ENCODE assay signal across 15 cellular contexts in genomic region chr10:69186524-69186923, GRCh38. TPM values are rescaled to one million over a fixed set of nuclear protein-coding genes. Genes with fewer than 3 reads are reported as not detected.
DNase-seq lines count a peak whose midpoint lies in the region; ATAC-seq and TF ChIP-seq lines count a peak whose summit lies in the region.
"Had no signal": no experiment of that assay in that cellular context is flagged by ENCODE, and none has a peak within 500 bp of the region (broad histone marks: within the 10 kb centered on the region; RNA-seq: fewer than 3 reads in every experiment).

No MANE protein-coding gene starts in this region.

- POLR2A ChIA-PET in activated CD4-positive, alpha-beta T cell treated with anti-CD3 and anti-CD28 coated beads for 36 hours (lab: Charles Lee): no interaction called here

- CTCF ChIA-PET in activated CD4-positive, alpha-beta T cell treated with anti-CD3 and anti-CD28 coated beads for 36 hours (lab: Charles Lee): interaction anchor here (0.6 kb wide), 2 partner anchors 95 to 166 kb away, joined by 3 read pairs; no protein-coding TSS in a partner anchor

- no peaks in the 10 kb centered on the region for H3K27me3 Mint-ChIP-seq in activated CD4-positive, alpha-beta T cell treated with anti-CD3 and anti-CD28 coated beads for 36 hours
- H3K27me3 Mint-ChIP-seq in activated T-cell treated with anti-CD3 and anti-CD28 coated beads, Interleukin-2, amount 50 U/mL, for 24 hours: no peaks in the 10 kb centered on the region
- H3K27me3 Mint-ChIP-seq in activated T-cell treated with anti-CD3 and anti-CD28 coated beads, Interleukin-2, amount 50 U/mL, for 4 hours (ENCODE audit: low read depth): no peaks in the 10 kb centered on the region
- no peaks in the 10 kb centered on the region for H3K27me3 Mint-ChIP-seq in natural killer cell (ENCODE audit: low read depth in 2 of 2)
- no peaks in the 10 kb centered on the region for H3K27me3 Mint-ChIP-seq in natural killer cell treated with Interleukin-12 subunit alpha and Interleukin-12 subunit beta and Interleukin-15 and Interleukin-18, amount 100 ng/mL, for 72 hours
- no peaks in the 10 kb centered on the region for H3K27me3 Mint-ChIP-seq in stimulated activated naive B cell treated with anti-CD40 and anti-IgM and Interleukin-4, amounts not matched to agents 10 μg/mL and 1 μg/mL and 100 μg/mL, for 72 hours
- H3K27me3 Mint-ChIP-seq: CD8-positive, alpha-beta memory T cell had no signal

- no peaks in the 10 kb centered on the region for H3K9me3 Mint-ChIP-seq in activated CD4-positive, alpha-beta T cell treated with anti-CD3 and anti-CD28 coated beads for 36 hours (ENCODE audit: low read depth)
- H3K9me3 Mint-ChIP-seq in activated T-cell treated with anti-CD3 and anti-CD28 coated beads, Interleukin-2, amount 50 U/mL, for 24 hours: no peaks in the 10 kb centered on the region
- no peaks in the 10 kb centered on the region for H3K9me3 Mint-ChIP-seq in activated T-cell treated with anti-CD3 and anti-CD28 coated beads, Interleukin-2, amount 50 U/mL, for 4 hours
- H3K9me3 Mint-ChIP-seq in natural killer cell: no peaks in the 10 kb centered on the region
- no peaks in the 10 kb centered on the region for H3K9me3 Mint-ChIP-seq in natural killer cell treated with Interleukin-12 subunit alpha and Interleukin-12 subunit beta and Interleukin-15 and Interleukin-18, amount 100 ng/mL, for 72 hours
- no peaks in the 10 kb centered on the region for H3K9me3 Mint-ChIP-seq in stimulated activated naive B cell treated with anti-CD40 and anti-IgM and Interleukin-4, amounts not matched to agents 10 μg/mL and 1 μg/mL and 100 μg/mL, for 72 hours
- H3K9me3 Mint-ChIP-seq: CD14-positive monocyte; CD8-positive, alpha-beta memory T cell; GM23338 had no signal

- H3K4me3 Mint-ChIP-seq in activated CD4-positive, alpha-beta T cell treated with anti-CD3 and anti-CD28 coated beads for 36 hours: no peak overlapping the region
- H3K4me3 Mint-ChIP-seq in activated T-cell treated with anti-CD3 and anti-CD28 coated beads, Interleukin-2, amount 50 U/mL, for 24 hours: no peak overlapping the region
- H3K4me3 Mint-ChIP-seq in activated T-cell treated with anti-CD3 and anti-CD28 coated beads, Interleukin-2, amount 50 U/mL, for 4 hours: no peak overlapping the region
- no peak overlapping the region for H3K4me3 Mint-ChIP-seq in natural killer cell
- H3K4me3 Mint-ChIP-seq in natural killer cell treated with Interleukin-12 subunit alpha and Interleukin-12 subunit beta and Interleukin-15 and Interleukin-18, amount 100 ng/mL, for 72 hours: no peak overlapping the region
- H3K4me3 Mint-ChIP-seq in stimulated activated naive B cell treated with anti-CD40 and anti-IgM and Interleukin-4, amounts not matched to agents 10 μg/mL and 1 μg/mL and 100 μg/mL, for 72 hours: no peak overlapping the region
- H3K4me3 Mint-ChIP-seq: CD14-positive monocyte, GM23338 had no signal

- peak overlapping the region; percentile 34 for H3K27ac Mint-ChIP-seq in activated CD4-positive, alpha-beta T cell treated with anti-CD3 and anti-CD28 coated beads for 36 hours
- peak overlapping the region; percentile 60 for H3K27ac Mint-ChIP-seq in activated T-cell treated with anti-CD3 and anti-CD28 coated beads, Interleukin-2, amount 50 U/mL, for 24 hours
- peak overlapping the region; percentile 45 to 53 for H3K27ac Mint-ChIP-seq in natural killer cell
- no peak overlapping the region for H3K27ac Mint-ChIP-seq in natural killer cell treated with Interleukin-12 subunit alpha and Interleukin-12 subunit beta and Interleukin-15 and Interleukin-18, amount 100 ng/mL, for 72 hours
- peak overlapping the region; percentile 25 for H3K27ac Mint-ChIP-seq in stimulated activated naive B cell treated with anti-CD40 and anti-IgM and Interleukin-4, amounts not matched to agents 10 μg/mL and 1 μg/mL and 100 μg/mL, for 72 hours
- H3K27ac Mint-ChIP-seq: CD14-positive monocyte, GM23338 had no signal

- no peak for TF ChIP-seq CTCF in natural killer cell (IDR thresholded peaks at IDR 0.05)

- DNase-seq in activated CD4-positive, alpha-beta T cell treated with anti-CD3 and anti-CD28 coated beads for 36 hours: no peak
- no peak for DNase-seq in activated CD4-positive, alpha-beta T cell treated with anti-CD3 and anti-CD28 coated beads, Interleukin-2, amount 50 U/mL, for 1 hour
- no peak for DNase-seq in activated T-cell treated with anti-CD3 and anti-CD28 coated beads, Interleukin-2, amount 50 U/mL, for 24 hours
- no peak for DNase-seq in activated T-cell treated with anti-CD3 and anti-CD28 coated beads, Interleukin-2, amount 50 U/mL, for 4 hours
- no peak for DNase-seq in natural killer cell
- no peak for DNase-seq in natural killer cell treated with Interleukin-12 subunit alpha and Interleukin-12 subunit beta and Interleukin-15 and Interleukin-18, amount 100 ng/mL, for 72 hours (ENCODE audit: low spot score)
- no peak for DNase-seq in stimulated activated naive B cell treated with anti-CD40 and anti-IgM and Interleukin-4, amounts not matched to agents 10 μg/mL and 1 μg/mL and 100 μg/mL, for 72 hours
- no peak for DNase-seq in left lobe of liver (ENCODE audit: low spot score)
- DNase-seq: Caco-2; CD8-positive, alpha-beta memory T cell; DND-41; GDM1; H7 had no signal

- intact Hi-C loops in activated CD4-positive, alpha-beta T cell treated with anti-CD3 and anti-CD28 coated beads for 36 hours (cut with DNase I, micrococcal nuclease): no loop called here
- intact Hi-C loops in natural killer cell (cut with micrococcal nuclease): no loop called here

- peaks cover 21% of the 10 kb centered on the region for H3K4me1 Mint-ChIP-seq in activated CD4-positive, alpha-beta T cell treated with anti-CD3 and anti-CD28 coated beads for 36 hours
- H3K4me1 Mint-ChIP-seq in activated T-cell treated with anti-CD3 and anti-CD28 coated beads, Interleukin-2, amount 50 U/mL, for 24 hours (ENCODE audit: low read depth): peaks cover 29% of the 10 kb centered on the region
- peaks cover 28% of the 10 kb centered on the region for H3K4me1 Mint-ChIP-seq in activated T-cell treated with anti-CD3 and anti-CD28 coated beads, Interleukin-2, amount 50 U/mL, for 4 hours (ENCODE audit: low read depth)
- H3K4me1 Mint-ChIP-seq in natural killer cell: peaks cover 24 to 43% of the 10 kb centered on the region in 2 donors
- H3K4me1 Mint-ChIP-seq in natural killer cell treated with Interleukin-12 subunit alpha and Interleukin-12 subunit beta and Interleukin-15 and Interleukin-18, amount 100 ng/mL, for 72 hours (ENCODE audit: low read depth in 2 of 2): peaks cover 22 to 36% of the 10 kb centered on the region in 2 donors
- H3K4me1 Mint-ChIP-seq in stimulated activated naive B cell treated with anti-CD40 and anti-IgM and Interleukin-4, amounts not matched to agents 10 μg/mL and 1 μg/mL and 100 μg/mL, for 72 hours: peaks cover 9 to 16% of the 10 kb centered on the region in 2 donors
- H3K4me1 Mint-ChIP-seq: CD14-positive monocyte, GM23338 had no signal

- ATAC-seq in activated CD4-positive, alpha-beta T cell treated with anti-CD3 and anti-CD28 coated beads for 36 hours: no peak
- ATAC-seq in activated T-cell treated with anti-CD3 and anti-CD28 coated beads, Interleukin-2, amount 50 U/mL, for 4 hours: no peak
- ATAC-seq in natural killer cell (no peak), left lobe of liver (no peak)
- no peak for ATAC-seq in natural killer cell treated with Interleukin-12 subunit alpha and Interleukin-12 subunit beta and Interleukin-15 and Interleukin-18, amount 100 ng/mL, for 72 hours
- ATAC-seq in stimulated activated naive B cell treated with anti-CD40 and anti-IgM and Interleukin-4, amounts not matched to agents 10 μg/mL and 1 μg/mL and 100 μg/mL, for 72 hours (replicated peaks): no peak
- ATAC-seq: GM23338 had no signal

- H3K36me3 Mint-ChIP-seq in activated CD4-positive, alpha-beta T cell treated with anti-CD3 and anti-CD28 coated beads for 36 hours (ENCODE audit: low read depth): peaks cover 32% of the 10 kb centered on the region
- H3K36me3 Mint-ChIP-seq in activated T-cell treated with anti-CD3 and anti-CD28 coated beads, Interleukin-2, amount 50 U/mL, for 24 hours (ENCODE audit: low read depth): peaks cover 87% of the 10 kb centered on the region
- peaks cover 30% of the 10 kb centered on the region for H3K36me3 Mint-ChIP-seq in activated T-cell treated with anti-CD3 and anti-CD28 coated beads, Interleukin-2, amount 50 U/mL, for 4 hours (ENCODE audit: insufficient read depth)
- peaks cover 21% of the 10 kb centered on the region for H3K36me3 Mint-ChIP-seq in natural killer cell
- H3K36me3 Mint-ChIP-seq in natural killer cell treated with Interleukin-12 subunit alpha and Interleukin-12 subunit beta and Interleukin-15 and Interleukin-18, amount 100 ng/mL, for 72 hours: peaks cover 19% of the 10 kb centered on the region
- H3K36me3 Mint-ChIP-seq in stimulated activated naive B cell treated with anti-CD40 and anti-IgM and Interleukin-4, amounts not matched to agents 10 μg/mL and 1 μg/mL and 100 μg/mL, for 72 hours: peaks cover 25 to 41% of the 10 kb centered on the region in 2 donors

RNA-seq across cellular contexts. Expression of gene SUPV3L1, which starts 6.5 kb away (rescaled TPM):
- 10 to 100 TPM; 46.6 to 54.1 TPM for total RNA-seq in activated CD4-positive, alpha-beta T cell treated with anti-CD3 and anti-CD28 coated beads for 36 hours
- total RNA-seq in activated T-cell treated with anti-CD3 and anti-CD28 coated beads, Interleukin-2, amount 50 U/mL, for 4 hours: 10 to 100 TPM; 62.3 to 70.0 (median 63.0) TPM
- 100 to 1,000 TPM in 1 of 3 donors, 10 to 100 TPM in 2; 56.6 to 104 (median 67.1) TPM for total RNA-seq in natural killer cell
- total RNA-seq in natural killer cell treated with Interleukin-12 subunit alpha and Interleukin-12 subunit beta and Interleukin-15 and Interleukin-18, amount 100 ng/mL, for 72 hours: 10 to 100 TPM; 41.1 to 60.8 TPM
- 15.7 TPM for total RNA-seq in left lobe of liver

RNA-seq across cellular contexts. Expression of gene HKDC1, which starts 33.6 kb away (rescaled TPM):
- under 1 TPM; 0.30 to 0.80 TPM for total RNA-seq in activated CD4-positive, alpha-beta T cell treated with anti-CD3 and anti-CD28 coated beads for 36 hours
- under 1 TPM in 2 of 3 donors, not detected in 1; 0.05 to 0.54 TPM for total RNA-seq in activated T-cell treated with anti-CD3 and anti-CD28 coated beads, Interleukin-2, amount 50 U/mL, for 4 hours
- total RNA-seq in natural killer cell: under 1 TPM in 2 of 3 donors, not detected in 1; 0.50 to 0.82 TPM
- total RNA-seq in natural killer cell treated with Interleukin-12 subunit alpha and Interleukin-12 subunit beta and Interleukin-15 and Interleukin-18, amount 100 ng/mL, for 72 hours: not detected
- 0.65 TPM for total RNA-seq in left lobe of liver

Comparison
In these comparisons a context has a peak if more than half of its experiments do, and no peak if none do; other contexts are left out.
1. H3K27ac Mint-ChIP-seq: peak in activated CD4-positive, alpha-beta T cell treated with anti-CD3 and anti-CD28 coated beads for 36 hours (single experiment), activated T-cell treated with anti-CD3 and anti-CD28 coated beads, Interleukin-2, amount 50 U/mL, for 24 hours (single experiment), natural killer cell (2 of 2) and stimulated activated naive B cell treated with anti-CD40 and anti-IgM and Interleukin-4, amounts not matched to agents 10 μg/mL and 1 μg/mL and 100 μg/mL, for 72 hours (single experiment); none in natural killer cell treated with Interleukin-12 subunit alpha and Interleukin-12 subunit beta and Interleukin-15 and Interleukin-18, amount 100 ng/mL, for 72 hours (0 of 2).